1 cellular context compared by ENCODE assay signal in the genomic region with DNA sequence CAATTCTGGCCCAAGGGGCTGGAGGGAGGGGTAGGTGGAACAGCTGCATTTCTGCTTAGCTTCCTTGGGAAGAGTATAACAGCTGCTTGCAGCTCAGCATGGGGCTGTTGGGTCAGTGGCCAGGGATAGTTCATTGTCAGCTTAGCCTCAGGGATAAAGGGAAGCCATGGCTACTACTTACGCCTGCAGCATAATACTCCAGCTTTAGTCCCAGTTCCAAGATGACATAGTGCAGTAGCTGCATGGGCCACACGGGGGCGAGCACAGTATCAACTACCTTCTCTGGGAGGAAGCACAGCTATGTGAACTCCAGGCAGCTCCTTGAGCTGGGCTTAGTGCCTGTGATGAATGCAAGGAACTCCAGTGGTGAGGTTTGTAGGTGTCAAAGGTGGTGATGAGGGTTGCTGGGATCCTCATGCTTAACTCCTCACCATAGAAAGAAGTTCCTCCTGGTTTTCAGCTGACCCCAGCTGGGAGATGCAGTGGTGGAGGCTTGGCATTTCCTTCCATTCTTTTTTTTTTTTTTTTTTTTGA.
TF ChIP-seq lines count a peak whose summit lies in the region.

No MANE protein-coding gene starts in this region.

TF ChIP-seq in K562, 482 proteins besides CTCF, POLR2A, EP300 and RAD21 (continued from another document):
- TF ChIP-seq CREM (IDR thresholded peaks at IDR 0.05; ENCODE audit: low read depth), result 0 out of 2 replicates have a peak, but pooled peaks have one; percentile 53
- TF ChIP-seq FOXK2 (conservative IDR thresholded peaks at IDR 0.05 in 1 of 2, IDR thresholded peaks at IDR 0.05 in 1 of 2; ENCODE audit: low read depth in 2 of 2), result no peak
- TF ChIP-seq ZNF224 (CRISPR knock-in tag; IDR thresholded peaks at IDR 0.05), result no peak
- TF ChIP-seq PML (IDR thresholded peaks at IDR 0.05; ENCODE audit: low read length), result no peak
- TF ChIP-seq SAP30 (IDR thresholded peaks at IDR 0.05; ENCODE audit: borderline replicate concordance, insufficient read depth, low read depth, low read length, poor library complexity, severe bottlenecking), result no peak
- no peak for TF ChIP-seq POLR2G (IDR thresholded peaks at IDR 0.05; ENCODE audit: low read depth, low read length)
- 0 out of 2 replicates have a peak, but pooled peaks have one; percentile 36 for TF ChIP-seq XRCC5 (IDR thresholded peaks at IDR 0.05; ENCODE audit: low read depth, low read length)
- peak; percentile 55 for TF ChIP-seq ZNF146 (CRISPR knock-in tag; IDR thresholded peaks at IDR 0.05; ENCODE audit: unreplicated experiment)
- TF ChIP-seq, protein P1, sequence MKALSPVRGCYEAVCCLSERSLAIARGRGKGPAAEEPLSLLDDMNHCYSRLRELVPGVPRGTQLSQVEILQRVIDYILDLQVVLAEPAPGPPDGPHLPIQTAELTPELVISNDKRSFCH (CRISPR knock-in tag; IDR thresholded peaks at IDR 0.05), result no peak
- TF ChIP-seq, protein P1 (tag; IDR thresholded peaks at IDR 0.05), result no peak
- peak; percentile 44; the same call in 1 of the 2 replicates for TF ChIP-seq L3MBTL2 (IDR thresholded peaks at IDR 0.05)
- TF ChIP-seq, protein P2, sequence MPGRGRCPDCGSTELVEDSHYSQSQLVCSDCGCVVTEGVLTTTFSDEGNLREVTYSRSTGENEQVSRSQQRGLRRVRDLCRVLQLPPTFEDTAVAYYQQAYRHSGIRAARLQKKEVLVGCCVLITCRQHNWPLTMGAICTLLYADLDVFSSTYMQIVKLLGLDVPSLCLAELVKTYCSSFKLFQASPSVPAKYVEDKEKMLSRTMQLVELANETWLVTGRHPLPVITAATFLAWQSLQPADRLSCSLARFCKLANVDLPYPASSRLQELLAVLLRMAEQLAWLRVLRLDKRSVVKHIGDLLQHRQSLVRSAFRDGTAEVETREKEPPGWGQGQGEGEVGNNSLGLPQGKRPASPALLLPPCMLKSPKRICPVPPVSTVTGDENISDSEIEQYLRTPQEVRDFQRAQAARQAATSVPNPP (IDR thresholded peaks at IDR 0.05; ENCODE audit: borderline replicate concordance, insufficient read depth, insufficient read length), result no peak
- TF ChIP-seq SREBF1 (IDR thresholded peaks at IDR 0.05; ENCODE audit: borderline replicate concordance, low read depth, low read length), result no peak
- no peak for TF ChIP-seq JUN (IDR thresholded peaks at IDR 0.05; ENCODE audit: borderline replicate concordance, low read depth, low read length)
- TF ChIP-seq JUN (CRISPR knock-in tag; IDR thresholded peaks at IDR 0.05; ENCODE audit: borderline replicate concordance), result no peak
- no peak; the same call in 1 of the 2 replicates for TF ChIP-seq ZNF431 (CRISPR knock-in tag; IDR thresholded peaks at IDR 0.05)
- 0 out of 4 replicates have a peak, but pooled peaks have one; percentile 30 to 31 for TF ChIP-seq FOXA3 (CRISPR knock-in tag; conservative IDR thresholded peaks at IDR 0.05 in 1 of 2, IDR thresholded peaks at IDR 0.05 in 1 of 2)
- TF ChIP-seq CTBP1 (IDR thresholded peaks at IDR 0.05; ENCODE audit: borderline replicate concordance), result peak; percentile 18; the same call in 1 of the 2 replicates
- TF ChIP-seq, protein P3, sequence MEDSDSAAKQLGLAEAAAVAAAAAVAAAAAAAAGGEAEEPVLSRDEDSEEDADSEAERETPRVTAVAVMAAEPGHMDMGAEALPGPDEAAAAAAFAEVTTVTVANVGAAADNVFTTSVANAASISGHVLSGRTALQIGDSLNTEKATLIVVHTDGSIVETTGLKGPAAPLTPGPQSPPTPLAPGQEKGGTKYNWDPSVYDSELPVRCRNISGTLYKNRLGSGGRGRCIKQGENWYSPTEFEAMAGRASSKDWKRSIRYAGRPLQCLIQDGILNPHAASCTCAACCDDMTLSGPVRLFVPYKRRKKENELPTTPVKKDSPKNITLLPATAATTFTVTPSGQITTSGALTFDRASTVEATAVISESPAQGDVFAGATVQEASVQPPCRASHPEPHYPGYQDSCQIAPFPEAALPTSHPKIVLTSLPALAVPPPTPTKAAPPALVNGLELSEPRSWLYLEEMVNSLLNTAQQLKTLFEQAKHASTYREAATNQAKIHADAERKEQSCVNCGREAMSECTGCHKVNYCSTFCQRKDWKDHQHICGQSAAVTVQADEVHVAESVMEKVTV (CRISPR knock-in tag; IDR thresholded peaks at IDR 0.05), result no peak
- TF ChIP-seq, protein P4, sequence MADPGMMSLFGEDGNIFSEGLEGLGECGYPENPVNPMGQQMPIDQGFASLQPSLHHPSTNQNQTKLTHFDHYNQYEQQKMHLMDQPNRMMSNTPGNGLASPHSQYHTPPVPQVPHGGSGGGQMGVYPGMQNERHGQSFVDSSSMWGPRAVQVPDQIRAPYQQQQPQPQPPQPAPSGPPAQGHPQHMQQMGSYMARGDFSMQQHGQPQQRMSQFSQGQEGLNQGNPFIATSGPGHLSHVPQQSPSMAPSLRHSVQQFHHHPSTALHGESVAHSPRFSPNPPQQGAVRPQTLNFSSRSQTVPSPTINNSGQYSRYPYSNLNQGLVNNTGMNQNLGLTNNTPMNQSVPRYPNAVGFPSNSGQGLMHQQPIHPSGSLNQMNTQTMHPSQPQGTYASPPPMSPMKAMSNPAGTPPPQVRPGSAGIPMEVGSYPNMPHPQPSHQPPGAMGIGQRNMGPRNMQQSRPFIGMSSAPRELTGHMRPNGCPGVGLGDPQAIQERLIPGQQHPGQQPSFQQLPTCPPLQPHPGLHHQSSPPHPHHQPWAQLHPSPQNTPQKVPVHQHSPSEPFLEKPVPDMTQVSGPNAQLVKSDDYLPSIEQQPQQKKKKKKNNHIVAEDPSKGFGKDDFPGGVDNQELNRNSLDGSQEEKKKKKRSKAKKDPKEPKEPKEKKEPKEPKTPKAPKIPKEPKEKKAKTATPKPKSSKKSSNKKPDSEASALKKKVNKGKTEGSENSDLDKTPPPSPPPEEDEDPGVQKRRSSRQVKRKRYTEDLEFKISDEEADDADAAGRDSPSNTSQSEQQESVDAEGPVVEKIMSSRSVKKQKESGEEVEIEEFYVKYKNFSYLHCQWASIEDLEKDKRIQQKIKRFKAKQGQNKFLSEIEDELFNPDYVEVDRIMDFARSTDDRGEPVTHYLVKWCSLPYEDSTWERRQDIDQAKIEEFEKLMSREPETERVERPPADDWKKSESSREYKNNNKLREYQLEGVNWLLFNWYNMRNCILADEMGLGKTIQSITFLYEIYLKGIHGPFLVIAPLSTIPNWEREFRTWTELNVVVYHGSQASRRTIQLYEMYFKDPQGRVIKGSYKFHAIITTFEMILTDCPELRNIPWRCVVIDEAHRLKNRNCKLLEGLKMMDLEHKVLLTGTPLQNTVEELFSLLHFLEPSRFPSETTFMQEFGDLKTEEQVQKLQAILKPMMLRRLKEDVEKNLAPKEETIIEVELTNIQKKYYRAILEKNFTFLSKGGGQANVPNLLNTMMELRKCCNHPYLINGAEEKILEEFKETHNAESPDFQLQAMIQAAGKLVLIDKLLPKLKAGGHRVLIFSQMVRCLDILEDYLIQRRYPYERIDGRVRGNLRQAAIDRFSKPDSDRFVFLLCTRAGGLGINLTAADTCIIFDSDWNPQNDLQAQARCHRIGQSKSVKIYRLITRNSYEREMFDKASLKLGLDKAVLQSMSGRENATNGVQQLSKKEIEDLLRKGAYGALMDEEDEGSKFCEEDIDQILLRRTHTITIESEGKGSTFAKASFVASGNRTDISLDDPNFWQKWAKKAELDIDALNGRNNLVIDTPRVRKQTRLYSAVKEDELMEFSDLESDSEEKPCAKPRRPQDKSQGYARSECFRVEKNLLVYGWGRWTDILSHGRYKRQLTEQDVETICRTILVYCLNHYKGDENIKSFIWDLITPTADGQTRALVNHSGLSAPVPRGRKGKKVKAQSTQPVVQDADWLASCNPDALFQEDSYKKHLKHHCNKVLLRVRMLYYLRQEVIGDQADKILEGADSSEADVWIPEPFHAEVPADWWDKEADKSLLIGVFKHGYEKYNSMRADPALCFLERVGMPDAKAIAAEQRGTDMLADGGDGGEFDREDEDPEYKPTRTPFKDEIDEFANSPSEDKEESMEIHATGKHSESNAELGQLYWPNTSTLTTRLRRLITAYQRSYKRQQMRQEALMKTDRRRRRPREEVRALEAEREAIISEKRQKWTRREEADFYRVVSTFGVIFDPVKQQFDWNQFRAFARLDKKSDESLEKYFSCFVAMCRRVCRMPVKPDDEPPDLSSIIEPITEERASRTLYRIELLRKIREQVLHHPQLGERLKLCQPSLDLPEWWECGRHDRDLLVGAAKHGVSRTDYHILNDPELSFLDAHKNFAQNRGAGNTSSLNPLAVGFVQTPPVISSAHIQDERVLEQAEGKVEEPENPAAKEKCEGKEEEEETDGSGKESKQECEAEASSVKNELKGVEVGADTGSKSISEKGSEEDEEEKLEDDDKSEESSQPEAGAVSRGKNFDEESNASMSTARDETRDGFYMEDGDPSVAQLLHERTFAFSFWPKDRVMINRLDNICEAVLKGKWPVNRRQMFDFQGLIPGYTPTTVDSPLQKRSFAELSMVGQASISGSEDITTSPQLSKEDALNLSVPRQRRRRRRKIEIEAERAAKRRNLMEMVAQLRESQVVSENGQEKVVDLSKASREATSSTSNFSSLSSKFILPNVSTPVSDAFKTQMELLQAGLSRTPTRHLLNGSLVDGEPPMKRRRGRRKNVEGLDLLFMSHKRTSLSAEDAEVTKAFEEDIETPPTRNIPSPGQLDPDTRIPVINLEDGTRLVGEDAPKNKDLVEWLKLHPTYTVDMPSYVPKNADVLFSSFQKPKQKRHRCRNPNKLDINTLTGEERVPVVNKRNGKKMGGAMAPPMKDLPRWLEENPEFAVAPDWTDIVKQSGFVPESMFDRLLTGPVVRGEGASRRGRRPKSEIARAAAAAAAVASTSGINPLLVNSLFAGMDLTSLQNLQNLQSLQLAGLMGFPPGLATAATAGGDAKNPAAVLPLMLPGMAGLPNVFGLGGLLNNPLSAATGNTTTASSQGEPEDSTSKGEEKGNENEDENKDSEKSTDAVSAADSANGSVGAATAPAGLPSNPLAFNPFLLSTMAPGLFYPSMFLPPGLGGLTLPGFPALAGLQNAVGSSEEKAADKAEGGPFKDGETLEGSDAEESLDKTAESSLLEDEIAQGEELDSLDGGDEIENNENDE (IDR thresholded peaks at IDR 0.05; ENCODE audit: low read depth, low read length), result no peak
- TF ChIP-seq SMC3 (conservative IDR thresholded peaks at IDR 0.05; ENCODE audit: insufficient read depth, low read depth, low read length), result peak; percentile 69
- TF ChIP-seq SRF (CRISPR knock-in tag; IDR thresholded peaks at IDR 0.05), result peak in 1 of 2 experiments; percentile 37; a peak in 1 of 4 replicates
- TF ChIP-seq, protein P5, sequence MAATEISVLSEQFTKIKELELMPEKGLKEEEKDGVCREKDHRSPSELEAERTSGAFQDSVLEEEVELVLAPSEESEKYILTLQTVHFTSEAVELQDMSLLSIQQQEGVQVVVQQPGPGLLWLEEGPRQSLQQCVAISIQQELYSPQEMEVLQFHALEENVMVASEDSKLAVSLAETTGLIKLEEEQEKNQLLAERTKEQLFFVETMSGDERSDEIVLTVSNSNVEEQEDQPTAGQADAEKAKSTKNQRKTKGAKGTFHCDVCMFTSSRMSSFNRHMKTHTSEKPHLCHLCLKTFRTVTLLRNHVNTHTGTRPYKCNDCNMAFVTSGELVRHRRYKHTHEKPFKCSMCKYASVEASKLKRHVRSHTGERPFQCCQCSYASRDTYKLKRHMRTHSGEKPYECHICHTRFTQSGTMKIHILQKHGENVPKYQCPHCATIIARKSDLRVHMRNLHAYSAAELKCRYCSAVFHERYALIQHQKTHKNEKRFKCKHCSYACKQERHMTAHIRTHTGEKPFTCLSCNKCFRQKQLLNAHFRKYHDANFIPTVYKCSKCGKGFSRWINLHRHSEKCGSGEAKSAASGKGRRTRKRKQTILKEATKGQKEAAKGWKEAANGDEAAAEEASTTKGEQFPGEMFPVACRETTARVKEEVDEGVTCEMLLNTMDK (IDR thresholded peaks at IDR 0.05; ENCODE audit: borderline replicate concordance, insufficient read depth, low read depth, low read length, poor library complexity, severe bottlenecking), result peak; percentile 14
- TF ChIP-seq SUPT5H (IDR thresholded peaks at IDR 0.05), result no peak
- no peak for TF ChIP-seq LCOR (CRISPR knock-in tag; IDR thresholded peaks at IDR 0.05)
- TF ChIP-seq TAF1 (IDR thresholded peaks at IDR 0.05; ENCODE audit: control insufficient read depth, extremely low read depth, insufficient read depth, low read length, severe bottlenecking), result no peak
- TF ChIP-seq EHMT2 (IDR thresholded peaks at IDR 0.05), result no peak
- peak; percentile 27; the same call in 1 of the 2 replicates for TF ChIP-seq JUND (IDR thresholded peaks at IDR 0.05; ENCODE audit: borderline replicate concordance, low read depth, low read length)
- no peak; the same call in 2 of the 3 replicates for TF ChIP-seq JUND (tag; IDR thresholded peaks at IDR 0.05; ENCODE audit: borderline replicate concordance, low read depth, low read length)
- TF ChIP-seq ZNF175 (CRISPR knock-in tag; IDR thresholded peaks at IDR 0.05; ENCODE audit: low read depth), result no peak
- TF ChIP-seq PCBP2 (IDR thresholded peaks at IDR 0.05; ENCODE audit: low read depth, low read length, poor library complexity, severe bottlenecking), result no peak
- no peak for TF ChIP-seq ZEB2 (IDR thresholded peaks at IDR 0.05)
- TF ChIP-seq EP400 (IDR thresholded peaks at IDR 0.05), result no peak
- TF ChIP-seq STAG1 (CRISPR knock-in tag; IDR thresholded peaks at IDR 0.05; ENCODE audit: borderline replicate concordance), result peak; percentile 22; the same call in 1 of the 2 replicates
- TF ChIP-seq RBBP5 (IDR thresholded peaks at IDR 0.05; ENCODE audit: borderline replicate concordance, insufficient read depth, low read length, poor library complexity, severe bottlenecking), result no peak
- 0 out of 2 replicates have a peak, but pooled peaks have one; percentile 6 for TF ChIP-seq SPI1 (IDR thresholded peaks at IDR 0.05; ENCODE audit: borderline replicate concordance, low read depth, low read length)
- no peak for TF ChIP-seq SMAD3 (CRISPR knock-in tag; conservative IDR thresholded peaks at IDR 0.05)
